In the genomic region with DNA sequence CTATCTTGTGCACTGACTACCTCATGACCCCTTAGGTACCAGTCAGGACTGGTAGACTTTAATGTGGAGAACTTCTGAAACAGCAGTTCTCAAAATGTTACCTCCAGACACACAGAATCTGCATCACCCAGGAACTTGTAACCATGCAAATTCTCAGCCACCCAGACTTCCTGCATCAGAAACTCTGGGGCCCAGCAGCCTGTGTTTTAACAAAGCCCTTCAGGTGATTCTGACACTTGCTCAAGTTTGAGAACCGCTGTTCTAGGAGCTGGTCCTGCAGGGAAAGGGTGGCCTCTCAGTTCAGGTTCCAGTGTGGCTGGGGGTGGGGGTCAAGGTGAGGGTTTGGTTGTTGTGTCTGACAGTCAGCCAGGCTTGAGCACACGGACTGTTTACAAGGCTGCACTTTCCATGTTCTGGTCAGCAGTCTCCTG, we compare ENCODE assay signal across 8 cellular contexts. TPM values are rescaled to one million over a fixed set of nuclear protein-coding genes. Genes with fewer than 3 reads are reported as not detected.
DNase-seq lines count a peak whose midpoint lies in the region; ATAC-seq, FAIRE-seq and TF ChIP-seq lines count a peak whose summit lies in the region.

No MANE protein-coding gene starts in this region.

- peak overlapping the region; percentile 81 for H3K4me2 ChIP-seq in Loucy (ENCODE audit: low read depth, low read length, poor library complexity, severe bottlenecking)

- peaks cover 33% of the 10 kb centered on the region for H3K79me2 ChIP-seq in Loucy (ENCODE audit: insufficient read depth, low read length)

- no peaks in the 10 kb centered on the region for H3K9me2 ChIP-seq in Loucy (replicated peaks; ENCODE audit: low read depth, low read length)

- FAIRE-seq in small intestine (lab: Jason Lieb, UNC), result no peak

- no peaks in the 10 kb centered on the region for H4K20me1 ChIP-seq in Loucy (ENCODE audit: insufficient read depth, low read length, poor library complexity, severe bottlenecking)

- H3K9ac ChIP-seq in Loucy (ENCODE audit: low read depth, low read length, poor library complexity, severe bottlenecking), result peak overlapping the region; percentile 93

- peak overlapping the region; percentile 83 for H3K4me3 ChIP-seq in Loucy (ENCODE audit: low read length, poor library complexity, severe bottlenecking)
- peak overlapping the region; percentile 98 for H3K4me3 ChIP-seq in coronary artery
- H3K4me3 ChIP-seq in small intestine (ENCODE audit: low read depth in 1 of 2, low read length in 2 of 2), result peak overlapping the region in 1 of 2 donors; percentile 82
- peak overlapping the region in 1 of 4 donors; percentile 79 for H3K4me3 ChIP-seq in adrenal gland

- no peaks in the 10 kb centered on the region for H3F3A ChIP-seq in Loucy (ENCODE audit: low read depth)

- no peak overlapping the region for H2AFZ ChIP-seq in Loucy (ENCODE audit: low read length)

- 67 to 83% (median 72%) methylated on average over 2 of the region's 2 CpGs for WGBS in small intestine, 3 donors
- 43 to 61% (median 49%) methylated on average over 1 to 2 of the region's 2 CpGs for WGBS in adrenal gland, 4 donors

- peak; percentile 53 for ATAC-seq in GM21515 (IDR thresholded peaks at IDR 0.05; ENCODE audit: unreplicated experiment)

- intact Hi-C loops in adrenal gland (cut with DNase I), result no loop called here

- no peak for TF ChIP-seq POLR2A in adrenal gland (IDR thresholded peaks at IDR 0.05)

- H3K9me3 ChIP-seq in Loucy (ENCODE audit: insufficient read depth, low read depth, low read length) (no peaks in the 10 kb centered on the region), small intestine (ENCODE audit: control insufficient read depth, low read depth) (no peaks in the 10 kb centered on the region), adrenal gland (replicated peaks in 1 of 3) (no peaks in the 10 kb centered on the region)

- H3K27me3 ChIP-seq in Loucy (ENCODE audit: insufficient read depth, low read length, poor library complexity, severe bottlenecking) (no peaks in the 10 kb centered on the region), small intestine (ENCODE audit: control insufficient read depth in 2 of 2, insufficient read depth in 2 of 2, low read length in 2 of 2) (no peaks in the 10 kb centered on the region), adrenal gland (no peaks in the 10 kb centered on the region)

- H3K4me1 ChIP-seq in Loucy (ENCODE audit: insufficient read depth, low read length, poor library complexity, severe bottlenecking) (peaks cover 4% of the 10 kb centered on the region), small intestine (ENCODE audit: control insufficient read depth in 2 of 2, insufficient read depth in 1 of 2, low read depth in 1 of 2, low read length in 1 of 2) (peaks cover 4 to 7% of the 10 kb centered on the region in 2 donors), adrenal gland (replicated peaks in 1 of 2) (peaks cover 28 to 29% of the 10 kb centered on the region in 2 donors)

- TF ChIP-seq CTCF in GM10266 (IDR thresholded peaks at IDR 0.05; ENCODE audit: control insufficient read depth, insufficient read depth, low read depth, missing control alignments) (no peak), Loucy (conservative IDR thresholded peaks at IDR 0.05; ENCODE audit: low read length) (no peak), coronary artery (IDR thresholded peaks at IDR 0.05) (no peak), adrenal gland (IDR thresholded peaks at IDR 0.05) (no peak)

- peak overlapping the region in 1 of 2 donors; percentile 96 for H3K27ac ChIP-seq in coronary artery
- H3K27ac ChIP-seq in small intestine (ENCODE audit: low read depth in 1 of 2, low read length in 1 of 2), result peak overlapping the region in 1 of 2 donors; percentile 52
- peak overlapping the region in 1 of 5 donors; percentile 97 for H3K27ac ChIP-seq in adrenal gland

- DNase-seq in GM10266 (ENCODE audit: extremely low spot score) (peak; percentile 61), coronary artery (ENCODE audit: low spot score) (no peak), small intestine (no peak), adrenal gland (no peak), inferior parietal cortex (ENCODE audit: extremely low spot score) (no peak)
- DNase-seq in stimulated activated CD4-positive, alpha-beta T cell treated with anti-CD3 and anti-CD28 coated beads, Interleukin-4, amount 100 ng/mL, for 24 hours, result peak; percentile 49

- no peaks in the 10 kb centered on the region for H3K36me3 ChIP-seq in Loucy (ENCODE audit: insufficient read depth, low read length)
- peaks cover 0 to 5% of the 10 kb centered on the region in 2 donors for H3K36me3 ChIP-seq in small intestine (ENCODE audit: control insufficient read depth in 2 of 2, insufficient read depth in 2 of 2, low read length in 2 of 2)
- peaks cover 0 to 35% of the 10 kb centered on the region in 2 donors for H3K36me3 ChIP-seq in adrenal gland (replicated peaks in 1 of 2)

RNA-seq across cellular contexts. Expression of gene ZFP62, which starts 28.4 kb away (rescaled TPM):
- polyA plus RNA-seq in small intestine, result 10 to 100 TPM in 2 of 3 donors, 1 to 10 TPM in 1; 8.7 to 17.6 (median 14.9) TPM
- total RNA-seq in adrenal gland, result 10 to 100 TPM in 7 of 8 donors, 1 to 10 TPM in 1; 8.5 to 23.6 (median 14.8) TPM
- 10 to 100 TPM; 17.5 to 39.7 (median 25.1) TPM for polyA plus RNA-seq in adrenal gland

RNA-seq across cellular contexts. Expression of gene MGAT1, which starts 30.0 kb away (rescaled TPM):
- polyA plus RNA-seq in small intestine (100 to 1,000 TPM in 1 of 3 donors, 10 to 100 TPM in 2; 52.3 to 125 (median 65.9) TPM), adrenal gland (100 to 1,000 TPM in 1 of 3 donors, 10 to 100 TPM in 2; 46.8 to 144 (median 62.7) TPM)
- 100 to 1,000 TPM; 117 to 224 (median 152) TPM for total RNA-seq in adrenal gland

Comparison
In these comparisons a context has a peak if more than half of its experiments do, and no peak if none do; other contexts are left out.
1. DNase-seq: peak in GM10266 (single experiment) and stimulated activated CD4-positive, alpha-beta T cell treated with anti-CD3 and anti-CD28 coated beads, Interleukin-4, amount 100 ng/mL, for 24 hours (single experiment); none in coronary artery (single experiment), small intestine (single experiment), adrenal gland (0 of 7) and inferior parietal cortex (single experiment).